Comparison of ENCODE assay signal across 8 cellular contexts in the genomic region with DNA sequence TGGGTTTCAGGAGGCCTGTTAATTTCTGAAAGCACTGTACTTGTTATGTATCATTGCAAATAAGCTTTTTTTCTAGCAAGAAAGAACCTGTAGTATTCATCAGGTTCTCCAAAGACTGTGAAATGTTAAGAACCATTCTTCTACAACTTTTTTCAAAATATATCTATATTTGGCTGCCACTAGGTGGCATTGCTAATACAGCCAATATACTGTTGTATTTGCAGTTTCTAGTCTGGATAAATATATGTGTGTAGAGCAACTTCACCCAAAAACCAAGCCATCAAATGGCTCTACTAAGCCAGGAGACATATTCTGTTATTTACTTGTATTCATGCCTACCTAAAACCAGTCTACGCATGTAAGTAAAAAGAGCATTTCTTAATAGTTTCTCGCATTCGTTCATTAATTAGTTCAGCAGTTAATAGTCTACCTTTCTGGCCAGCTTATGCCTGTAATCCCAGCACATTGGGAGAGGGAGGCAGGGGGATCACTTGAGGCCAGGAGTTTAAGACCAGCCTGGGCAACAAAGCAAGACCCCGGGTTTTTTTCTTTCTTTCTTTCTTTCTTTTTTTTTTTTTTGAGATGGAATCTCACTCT. TPM values are rescaled to one million over a fixed set of nuclear protein-coding genes. Genes with fewer than 3 reads are reported as not detected.
DNase-seq lines count a peak whose midpoint lies in the region; ATAC-seq and TF ChIP-seq lines count a peak whose summit lies in the region.

No MANE protein-coding gene starts in this region.

- H3K4me3 ChIP-seq in body of pancreas (no peak overlapping the region), vagina (no peak overlapping the region)

- no peak overlapping the region for H3K4me3 Mint-ChIP-seq in stimulated activated naive CD8-positive, alpha-beta T cell treated with anti-CD3 and anti-CD28 coated beads, Interleukin-15, Interleukin-2, amounts not matched to agents 100 ng/mL and 50 ng/mL, for 24 hours

- H3K4me1 ChIP-seq in body of pancreas (no peaks in the 10 kb centered on the region), vagina (no peaks in the 10 kb centered on the region)

- no peak for DNase-seq in stimulated activated naive CD8-positive, alpha-beta T cell treated with anti-CD3 and anti-CD28 coated beads, Interleukin-15, Interleukin-2, amounts not matched to agents 100 U/mL and 50 U/mL, for 24 hours
- DNase-seq in NCI-H2196 (lab: John Stamatoyannopoulos, UW; ENCODE audit: unreplicated experiment) (peak; percentile 54), body of pancreas (peak in 1 of 4 donors; percentile 17), kidney tubule cell (ENCODE audit: low spot score) (peak; percentile 63), vagina (ENCODE audit: extremely low spot score in 2 of 2) (no peak), UCSD-AML1 (lab: John Stamatoyannopoulos, UW; ENCODE audit: unreplicated experiment) (no peak)

- H3K36me3 Mint-ChIP-seq in stimulated activated naive CD8-positive, alpha-beta T cell treated with anti-CD3 and anti-CD28 coated beads, Interleukin-15, Interleukin-2, amounts not matched to agents 100 ng/mL and 50 ng/mL, for 24 hours (ENCODE audit: low read depth): peaks cover 15% of the 10 kb centered on the region

- no peaks in the 10 kb centered on the region for H3K9me3 ChIP-seq in body of pancreas
- H3K9me3 ChIP-seq in vagina: no peaks in the 10 kb centered on the region

- H3K27ac Mint-ChIP-seq in stimulated activated naive CD8-positive, alpha-beta T cell treated with anti-CD3 and anti-CD28 coated beads, Interleukin-15, Interleukin-2, amounts not matched to agents 100 ng/mL and 50 ng/mL, for 24 hours: peak overlapping the region; percentile 2

- ATAC-seq in stimulated activated naive CD8-positive, alpha-beta T cell treated with anti-CD3 and anti-CD28 coated beads, Interleukin-15, Interleukin-2, amounts not matched to agents 100 U/mL and 50 U/mL, for 24 hours: no peak
- ATAC-seq in body of pancreas: peak; percentile 52
- ATAC-seq in GM18861 (IDR thresholded peaks at IDR 0.05; ENCODE audit: unreplicated experiment): no peak

- peak; percentile 47 to 68 (median 56) for TF ChIP-seq CTCF in body of pancreas (IDR thresholded peaks at IDR 0.05)
- TF ChIP-seq CTCF in vagina (IDR thresholded peaks at IDR 0.05): peak; percentile 39 to 66 (median 60)

- intact Hi-C loops in body of pancreas (cut with DNase I) (no loop called here), vagina (cut with DNase I) (no loop called here)

- TF ChIP-seq POLR2A in body of pancreas (IDR thresholded peaks at IDR 0.05) (no peak), vagina (IDR thresholded peaks at IDR 0.05) (no peak)

- H3K9me3 Mint-ChIP-seq in stimulated activated naive CD8-positive, alpha-beta T cell treated with anti-CD3 and anti-CD28 coated beads, Interleukin-15, Interleukin-2, amounts not matched to agents 100 ng/mL and 50 ng/mL, for 24 hours: peaks cover 5% of the 10 kb centered on the region

- H3K27me3 Mint-ChIP-seq in stimulated activated naive CD8-positive, alpha-beta T cell treated with anti-CD3 and anti-CD28 coated beads, Interleukin-15, Interleukin-2, amounts not matched to agents 100 ng/mL and 50 ng/mL, for 24 hours: no peaks in the 10 kb centered on the region

- H3K4me1 Mint-ChIP-seq in stimulated activated naive CD8-positive, alpha-beta T cell treated with anti-CD3 and anti-CD28 coated beads, Interleukin-15, Interleukin-2, amounts not matched to agents 100 ng/mL and 50 ng/mL, for 24 hours (ENCODE audit: low read depth): peaks cover 26% of the 10 kb centered on the region

- WGBS in body of pancreas, 2 donors: 80 to 92% methylated on average over 4 of the region's 4 CpGs

- H3K27ac ChIP-seq in body of pancreas: no peak overlapping the region
- no peak overlapping the region for H3K27ac ChIP-seq in vagina

- H3K27me3 ChIP-seq in body of pancreas (no peaks in the 10 kb centered on the region), vagina (no peaks in the 10 kb centered on the region)

- no peaks in the 10 kb centered on the region for H3K36me3 ChIP-seq in body of pancreas (replicated peaks in 1 of 2; ENCODE audit: insufficient read depth in 1 of 2, low read depth in 2 of 2)
- H3K36me3 ChIP-seq in vagina: peaks cover 0 to 3% of the 10 kb centered on the region in 2 donors

RNA-seq across cellular contexts. Expression of a gene that starts 39.5 kb away (rescaled TPM):
- total RNA-seq in body of pancreas: 100 to 1,000 TPM; 174 to 259 TPM
- total RNA-seq in vagina: 380 TPM

RNA-seq across cellular contexts. Expression of a gene that starts 39.7 kb away (rescaled TPM):
- total RNA-seq in body of pancreas (10 to 100 TPM; 15.3 to 15.5 TPM), vagina (43.0 TPM)

Comparison
In these comparisons a context has a peak if more than half of its experiments do, and no peak if none do; other contexts are left out.
1. DNase-seq: peak in NCI-H2196 (single experiment) and kidney tubule cell (single experiment); none in stimulated activated naive CD8-positive, alpha-beta T cell treated with anti-CD3 and anti-CD28 coated beads, Interleukin-15, Interleukin-2, amounts not matched to agents 100 U/mL and 50 U/mL, for 24 hours (single experiment), vagina (0 of 2) and UCSD-AML1 (single experiment).